In the genomic region with DNA sequence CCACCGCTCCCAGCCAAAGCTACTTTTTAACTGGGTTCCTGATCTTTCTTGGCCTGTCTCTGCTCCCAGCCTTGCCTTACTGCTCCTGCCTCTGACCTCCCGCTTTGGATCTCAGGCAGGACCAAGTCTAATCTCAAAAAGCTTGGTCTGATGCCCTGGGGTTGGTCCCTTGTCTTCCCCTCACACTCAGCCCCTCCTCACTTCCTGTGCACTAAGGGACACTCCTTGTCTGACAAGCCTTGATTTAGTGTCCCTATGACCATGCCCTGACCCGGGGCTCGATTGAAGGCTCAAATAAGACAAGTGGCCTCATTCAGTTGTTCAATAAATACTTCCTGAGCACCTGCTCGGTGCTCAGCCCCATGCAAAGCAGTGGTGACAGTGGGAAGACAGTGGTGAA, we compare ENCODE assay signal across 20 cellular contexts. TPM values are rescaled to one million over a fixed set of nuclear protein-coding genes. Genes with fewer than 3 reads are reported as not detected.
DNase-seq lines count a peak whose midpoint lies in the region; TF ChIP-seq lines count a peak whose summit lies in the region.
"Had no signal": no experiment of that assay in that cellular context is flagged by ENCODE, and none has a peak within 500 bp of the region (broad histone marks: within the 10 kb centered on the region; RNA-seq: fewer than 3 reads in every experiment).

No MANE protein-coding gene starts in this region.

- H3K36me3 ChIP-seq in neural progenitor cell: no peaks in the 10 kb centered on the region
- H3K36me3 ChIP-seq: BE2C had no signal

- H3F3A ChIP-seq in neural progenitor cell (ENCODE audit: low read depth): no peaks in the 10 kb centered on the region

- H3K36me3 Mint-ChIP-seq in activated naive CD4-positive, alpha-beta T cell treated with anti-CD3 and anti-CD28 coated beads, Interleukin-2, amount 50 U/mL, for 24 hours: no peaks in the 10 kb centered on the region
- H3K36me3 Mint-ChIP-seq in activated T-helper 1 cell treated with anti-CD3 and anti-CD28 coated beads, Interleukin-12 subunit alpha, Interleukin-12 subunit beta, Interleukin-2, Interleukin-4 antibody, amounts not matched to agents 30 ng/mL and 10 ng/mL and 1 ng/mL, durations not matched to agents 14 hours and 24 hours and 36 hours (ENCODE audit: low read depth): peaks cover 9% of the 10 kb centered on the region
- peaks cover 2% of the 10 kb centered on the region for H3K36me3 Mint-ChIP-seq in neural progenitor cell

- no peak overlapping the region for H3K4me3 ChIP-seq in neural progenitor cell
- H3K4me3 ChIP-seq: GM12878 had no signal

- no peak overlapping the region for H2AFZ ChIP-seq in neural progenitor cell (replicated peaks)

- H3K9me3 ChIP-seq in neural progenitor cell (ENCODE audit: low read depth): no peaks in the 10 kb centered on the region
- H3K9me3 ChIP-seq: BE2C had no signal

- H3K4me1 Mint-ChIP-seq in activated naive CD4-positive, alpha-beta T cell treated with anti-CD3 and anti-CD28 coated beads, Interleukin-2, amount 50 U/mL, for 24 hours: peaks cover 33% of the 10 kb centered on the region
- peaks cover 46% of the 10 kb centered on the region for H3K4me1 Mint-ChIP-seq in activated T-helper 1 cell treated with anti-CD3 and anti-CD28 coated beads, Interleukin-12 subunit alpha, Interleukin-12 subunit beta, Interleukin-2, Interleukin-4 antibody, amounts not matched to agents 30 ng/mL and 10 ng/mL and 1 ng/mL, durations not matched to agents 14 hours and 24 hours and 36 hours (ENCODE audit: low read depth)
- peaks cover 20% of the 10 kb centered on the region for H3K4me1 Mint-ChIP-seq in neural progenitor cell

- no peak for DNase-seq in activated naive CD4-positive, alpha-beta T cell (lab: John Stamatoyannopoulos, UW)
- DNase-seq in activated T-helper 1 cell treated with anti-CD3 and anti-CD28 coated beads, Interleukin-12 subunit alpha, Interleukin-12 subunit beta, Interleukin-2, Interleukin-4 antibody, amounts not matched to agents 30 ng/mL and 10 ng/mL and 1 ng/mL, durations not matched to agents 14 hours and 24 hours and 36 hours (ENCODE audit: low spot score): no peak
- DNase-seq in neural progenitor cell (ENCODE audit: low spot score) (no peak), NCI-H748 (lab: John Stamatoyannopoulos, UW; ENCODE audit: unreplicated experiment) (no peak), SKM-1 treated with dmso at 0.1 percent for 144 hours (lab: John Stamatoyannopoulos, UW; ENCODE audit: unreplicated experiment) (no peak)
- DNase-seq: BE2C, DMS79 treated with DMSO at 0.1 percent for 48 hours, H7, MV-4-11, NCI-H1105 treated with DMSO at 0.1 percent for 48 hours, NCI-H2081, NCI-H2171, NCI-H345, NCI-H524, Right ventricle myocardium superior had no signal

- H3K4me2 ChIP-seq in neural progenitor cell: no peak overlapping the region

- peaks cover 19% of the 10 kb centered on the region for H3K79me2 ChIP-seq in neural progenitor cell (ENCODE audit: low read depth)

- no peaks in the 10 kb centered on the region for H3K9me3 Mint-ChIP-seq in activated naive CD4-positive, alpha-beta T cell treated with anti-CD3 and anti-CD28 coated beads, Interleukin-2, amount 50 U/mL, for 24 hours
- no peaks in the 10 kb centered on the region for H3K9me3 Mint-ChIP-seq in activated T-helper 1 cell treated with anti-CD3 and anti-CD28 coated beads, Interleukin-12 subunit alpha, Interleukin-12 subunit beta, Interleukin-2, Interleukin-4 antibody, amounts not matched to agents 30 ng/mL and 10 ng/mL and 1 ng/mL, durations not matched to agents 14 hours and 24 hours and 36 hours
- H3K9me3 Mint-ChIP-seq in neural progenitor cell: no peaks in the 10 kb centered on the region

- no peak overlapping the region for H3K27ac ChIP-seq in neural progenitor cell

- no peak for TF ChIP-seq CTCF in neural progenitor cell (IDR thresholded peaks at IDR 0.05)

- H3K4me1 ChIP-seq in neural progenitor cell: peaks cover 9% of the 10 kb centered on the region
- H3K4me1 ChIP-seq: BE2C had no signal

- intact Hi-C loops in activated T-helper 1 cell treated with anti-CD3 and anti-CD28 coated beads, Interleukin-12 subunit alpha, Interleukin-12 subunit beta, Interleukin-2, Interleukin-4 antibody, amounts not matched to agents 30 ng/mL and 10 ng/mL and 1 ng/mL, durations not matched to agents 14 hours and 24 hours and 36 hours (cut with micrococcal nuclease): no loop called here

- no peak overlapping the region for H3K9ac ChIP-seq in neural progenitor cell

- H3K27me3 ChIP-seq in neural progenitor cell: no peaks in the 10 kb centered on the region
- H3K27me3 ChIP-seq: BE2C had no signal

- peaks cover 9% of the 10 kb centered on the region for H4K20me1 ChIP-seq in neural progenitor cell (ENCODE audit: low read depth)

- H3K4me3 Mint-ChIP-seq in activated naive CD4-positive, alpha-beta T cell treated with anti-CD3 and anti-CD28 coated beads, Interleukin-2, amount 50 U/mL, for 24 hours: no peak overlapping the region
- H3K4me3 Mint-ChIP-seq in activated T-helper 1 cell treated with anti-CD3 and anti-CD28 coated beads, Interleukin-12 subunit alpha, Interleukin-12 subunit beta, Interleukin-2, Interleukin-4 antibody, amounts not matched to agents 30 ng/mL and 10 ng/mL and 1 ng/mL, durations not matched to agents 14 hours and 24 hours and 36 hours: peak overlapping the region; percentile 96
- H3K4me3 Mint-ChIP-seq in neural progenitor cell: no peak overlapping the region

- H3K27ac Mint-ChIP-seq in activated naive CD4-positive, alpha-beta T cell treated with anti-CD3 and anti-CD28 coated beads, Interleukin-2, amount 50 U/mL, for 24 hours: peak overlapping the region; percentile 42
- no peak overlapping the region for H3K27ac Mint-ChIP-seq in activated T-helper 1 cell treated with anti-CD3 and anti-CD28 coated beads, Interleukin-12 subunit alpha, Interleukin-12 subunit beta, Interleukin-2, Interleukin-4 antibody, amounts not matched to agents 30 ng/mL and 10 ng/mL and 1 ng/mL, durations not matched to agents 14 hours and 24 hours and 36 hours
- peak overlapping the region; percentile 55 for H3K27ac Mint-ChIP-seq in neural progenitor cell

- peak; percentile 15; the same call in 1 of the 2 replicates for TF ChIP-seq POLR2A in Raji (IDR thresholded peaks at IDR 0.05; ENCODE audit: insufficient read depth, low read depth, low read length)

- H3K27me3 Mint-ChIP-seq in activated naive CD4-positive, alpha-beta T cell treated with anti-CD3 and anti-CD28 coated beads, Interleukin-2, amount 50 U/mL, for 24 hours: no peaks in the 10 kb centered on the region
- no peaks in the 10 kb centered on the region for H3K27me3 Mint-ChIP-seq in activated T-helper 1 cell treated with anti-CD3 and anti-CD28 coated beads, Interleukin-12 subunit alpha, Interleukin-12 subunit beta, Interleukin-2, Interleukin-4 antibody, amounts not matched to agents 30 ng/mL and 10 ng/mL and 1 ng/mL, durations not matched to agents 14 hours and 24 hours and 36 hours (ENCODE audit: insufficient read depth)
- peaks cover 6% of the 10 kb centered on the region for H3K27me3 Mint-ChIP-seq in neural progenitor cell (ENCODE audit: insufficient read depth, low read depth)

RNA-seq across cellular contexts. Expression of a gene that starts 3.7 kb away (rescaled TPM):
- 87.8 and 89.0 TPM in 2 replicates for total RNA-seq in activated T-helper 1 cell treated with anti-CD3 and anti-CD28 coated beads, Interleukin-12 subunit alpha, Interleukin-12 subunit beta, Interleukin-2, Interleukin-4 antibody, amounts not matched to agents 30 ng/mL and 10 ng/mL and 1 ng/mL, durations not matched to agents 14 hours and 24 hours and 36 hours
- total RNA-seq in neural progenitor cell (ENCODE audit: low replicate concordance): 77.9 and 119 TPM in 2 replicates

RNA-seq across cellular contexts. Expression of a gene that starts 34.6 kb away (rescaled TPM):
- 1.8 and 2.0 TPM in 2 replicates for total RNA-seq in activated T-helper 1 cell treated with anti-CD3 and anti-CD28 coated beads, Interleukin-12 subunit alpha, Interleukin-12 subunit beta, Interleukin-2, Interleukin-4 antibody, amounts not matched to agents 30 ng/mL and 10 ng/mL and 1 ng/mL, durations not matched to agents 14 hours and 24 hours and 36 hours
- 1.0 and 2.2 TPM in 2 replicates for total RNA-seq in neural progenitor cell (ENCODE audit: low replicate concordance)

RNA-seq across cellular contexts. Expression of a gene that starts 48.6 kb away (rescaled TPM):
- total RNA-seq in activated T-helper 1 cell treated with anti-CD3 and anti-CD28 coated beads, Interleukin-12 subunit alpha, Interleukin-12 subunit beta, Interleukin-2, Interleukin-4 antibody, amounts not matched to agents 30 ng/mL and 10 ng/mL and 1 ng/mL, durations not matched to agents 14 hours and 24 hours and 36 hours: not detected in 2 replicates
- total RNA-seq in neural progenitor cell (ENCODE audit: low replicate concordance): 0.28 TPM in 1 of 2 replicates, not detected in the other
- total RNA-seq: A673, GM12878, H7, M059J, Right ventricle myocardium superior had no signal
